Comparison of ENCODE assay signal across 14 cellular contexts in genomic region chr11:40514124-40514523, GRCh38.
DNase-seq lines count a peak whose midpoint lies in the region; ATAC-seq lines count a peak whose summit lies in the region.
"Had no signal": no experiment of that assay in that cellular context is flagged by ENCODE, and none has a peak within 500 bp of the region (broad histone marks: within the 10 kb centered on the region; RNA-seq: fewer than 3 reads in every experiment).

No MANE protein-coding gene starts in this region.

- peak; percentile 63 for ATAC-seq in esophagus mucosa
- no peak for ATAC-seq in left colon
- no peak for ATAC-seq in HG03354 (IDR thresholded peaks at IDR 0.05; ENCODE audit: poor library complexity, severe bottlenecking, unreplicated experiment)
- ATAC-seq: activated naive CD4-positive, alpha-beta T cell treated with anti-CD3 and anti-CD28 coated beads, Interleukin-2, amount 50 U/mL, for 72 hours; right cardiac atrium had no signal

- no peak overlapping the region for H3K27ac ChIP-seq in caudate nucleus (ENCODE audit: low read depth, low read length)
- H3K27ac ChIP-seq: cardiac muscle cell had no signal

- intact Hi-C loops in left colon (cut with DNase I, micrococcal nuclease): no loop called here

- DNase-seq in ELR (ENCODE audit: low read depth): peak; percentile 27
- DNase-seq in NCI-H446 (lab: John Stamatoyannopoulos, UW): peak; percentile 27 to 42
- peak; percentile 46 for DNase-seq in mucosa of gallbladder (ENCODE audit: low spot score)
- DNase-seq in caudate nucleus (lab: John Stamatoyannopoulos, UW): no peak
- no peak for DNase-seq in left colon
- DNase-seq in activated CD8-positive, alpha-beta memory T cell treated with anti-CD3 and anti-CD28 coated beads, Interleukin-2, amount 50 U/mL, for 4 hours: no peak
- DNase-seq: activated CD4-positive, alpha-beta T cell treated with anti-CD3 and anti-CD28 coated beads for 48 hours; right cardiac atrium; SIG-M5; stimulated activated CD4-positive, alpha-beta T cell treated with anti-CD3 and anti-CD28 coated beads, Interleukin-2, amount 100 ng/mL, for 48 hours had no signal

Comparison
In these comparisons a context has a peak if more than half of its experiments do, and no peak if none do; other contexts are left out.
1. DNase-seq: peak in ELR (single experiment), NCI-H446 (2 of 2) and mucosa of gallbladder (single experiment); none in caudate nucleus (0 of 61), left colon (0 of 2) and activated CD8-positive, alpha-beta memory T cell treated with anti-CD3 and anti-CD28 coated beads, Interleukin-2, amount 50 U/mL, for 4 hours (single experiment).